In the genomic region with DNA sequence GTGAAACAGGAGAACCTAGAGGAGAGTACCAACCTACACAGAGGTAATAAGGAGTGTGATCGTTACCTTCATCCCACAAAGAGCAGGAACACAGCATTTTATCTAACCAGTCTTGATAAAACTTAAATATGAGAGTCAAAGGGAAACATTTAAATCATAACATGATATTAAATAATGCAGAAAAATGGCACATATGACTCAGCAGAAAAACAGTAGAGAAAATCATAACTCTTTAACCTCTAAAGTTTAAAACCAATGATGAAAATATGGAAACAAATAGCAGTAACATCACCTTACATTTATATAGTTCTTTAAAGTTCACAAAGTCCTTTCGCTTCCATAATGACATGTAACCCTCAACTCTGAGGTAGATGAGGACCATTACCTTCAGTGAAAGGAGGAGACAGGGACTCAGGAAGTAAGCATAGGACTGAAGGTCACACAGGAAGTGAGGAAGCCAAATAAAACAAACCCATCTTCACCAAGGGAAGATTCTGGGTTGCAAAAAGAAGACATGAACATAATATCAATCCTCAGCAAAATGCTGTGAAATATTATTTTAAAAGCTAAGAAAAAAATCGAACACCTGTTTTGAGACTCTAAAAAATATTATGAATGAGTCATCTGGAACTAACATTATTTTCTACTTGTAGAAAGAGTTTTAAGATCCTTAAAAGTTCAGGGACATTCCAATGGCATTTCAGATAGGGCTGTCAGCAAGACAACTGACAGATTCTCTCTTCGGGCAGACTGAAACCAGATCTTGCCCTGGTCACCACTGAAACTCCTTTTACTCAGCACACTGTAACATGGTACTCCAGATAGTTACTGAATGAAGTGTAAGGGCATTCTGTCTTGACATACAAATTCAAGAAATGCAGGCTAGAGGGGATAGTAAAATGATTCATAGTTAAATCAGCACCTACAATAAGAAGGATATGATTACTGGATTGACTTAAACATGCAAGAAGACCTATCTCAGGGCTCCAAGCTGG, we compare ENCODE assay signal across 1 cellular context.
A peak's percentile ranks its signal among the peaks of the same experiment; 100 is the strongest.
TF ChIP-seq lines count a peak whose summit lies in the region.

No MANE protein-coding gene starts in this region.

TF ChIP-seq in SK-N-SH, 30 proteins besides CTCF, POLR2A, EP300 and RAD21:
- TF ChIP-seq EZH2phosphoT487 (IDR thresholded peaks at IDR 0.05; ENCODE audit: borderline replicate concordance, low read depth) (no peak), TCF12 (IDR thresholded peaks at IDR 0.05) (peak; percentile 38), PBX3 (IDR thresholded peaks at IDR 0.05) (peak; percentile 41)
